29 cellular contexts compared by ENCODE assay signal in the genomic region with DNA sequence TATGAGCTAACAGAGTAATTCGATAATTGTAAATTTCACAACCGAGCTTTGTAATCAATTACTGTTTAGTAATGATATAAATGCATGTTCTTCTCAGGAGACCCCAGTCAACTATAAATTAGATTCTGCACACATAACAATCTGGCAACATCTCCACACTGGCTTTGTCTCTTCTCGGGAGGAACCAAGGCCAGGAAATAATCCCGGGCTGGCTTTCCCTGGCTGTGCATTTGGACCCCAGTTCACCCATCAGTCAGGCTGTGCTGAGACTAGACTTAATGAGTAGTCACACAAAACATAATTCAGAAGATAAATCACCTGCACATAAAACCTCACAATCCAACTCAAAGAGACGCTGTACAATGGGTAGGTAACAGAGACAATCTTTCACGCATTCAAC.
"Had no signal": no experiment of that assay in that cellular context is flagged by ENCODE, and none has a peak within 500 bp of the region (broad histone marks: within the 10 kb centered on the region; RNA-seq: fewer than 3 reads in every experiment).

No MANE protein-coding gene starts in this region.

- ATAC-seq: activated CD4-positive, alpha-beta T cell treated with anti-CD3 and anti-CD28 coated beads for 36 hours; activated CD8-positive, alpha-beta memory T cell treated with anti-CD3 and anti-CD28 coated beads, Interleukin-2, amount 10 ng/mL, durations not matched to agents 7 days and 5 days; activated CD8-positive, alpha-beta T cell treated with anti-CD3 and anti-CD28 coated beads, Interleukin-2, amount 10 ng/mL, durations not matched to agents 7 days and 5 days; activated naive CD8-positive, alpha-beta T cell treated with anti-CD3 and anti-CD28 coated beads, Interleukin-2, amount 50 U/mL, for 24 hours; body of pancreas; effector memory CD8-positive, alpha-beta T cell; foreskin keratinocyte; gastrocnemius medialis; heart right ventricle had no signal

- H3K36me3 Mint-ChIP-seq: activated CD4-positive, alpha-beta memory T cell treated with anti-CD3 and anti-CD28 coated beads for 36 hours; activated CD8-positive, alpha-beta memory T cell treated with anti-CD3 and anti-CD28 coated beads, Interleukin-2, amount 10 ng/mL, durations not matched to agents 7 days and 5 days; activated naive CD4-positive, alpha-beta T cell treated with anti-CD3 and anti-CD28 coated beads, Interleukin-2, amount 50 U/mL, for 24 hours; activated naive CD8-positive, alpha-beta T cell treated with anti-CD3 and anti-CD28 coated beads for 36 hours had no signal

- DNase-seq: activated CD4-positive, alpha-beta memory T cell treated with anti-CD3 and anti-CD28 coated beads for 36 hours; activated CD4-positive, alpha-beta T cell treated with anti-CD3 and anti-CD28 coated beads for 36 hours; activated CD4-positive, alpha-beta T cell treated with anti-CD3 and anti-CD28 coated beads, Interleukin-2, amount 10 ng/mL, durations not matched to agents 24 days and 14 days; activated CD4-positive, CD25-positive, alpha-beta regulatory T cell; activated CD4-positive, CD25-positive, alpha-beta regulatory T cell treated with anti-CD3 and anti-CD28 coated beads, Interleukin-2, amount 50 U/mL, for 72 hours; activated CD8-positive, alpha-beta memory T cell treated with anti-CD3 and anti-CD28 coated beads, Interleukin-2, amount 10 ng/mL, durations not matched to agents 7 days and 5 days; activated CD8-positive, alpha-beta memory T cell treated with anti-CD3 and anti-CD28 coated beads, Interleukin-2, amount 50 U/mL, for 4 hours; activated CD8-positive, alpha-beta T cell treated with anti-CD3 and anti-CD28 coated beads, Interleukin-2, amount 10 ng/mL, durations not matched to agents 7 days and 5 days; activated effector memory CD4-positive, alpha-beta T cell treated with anti-CD3 and anti-CD28 coated beads, Interleukin-2, amount 50 U/mL, for 16 hours; activated naive CD4-positive, alpha-beta T cell treated with anti-CD3 and anti-CD28 coated beads for 36 hours; activated naive CD8-positive, alpha-beta T cell treated with anti-CD3 and anti-CD28 coated beads for 36 hours; activated naive CD8-positive, alpha-beta T cell treated with anti-CD3 and anti-CD28 coated beads, Interleukin-2, amount 50 U/mL, for 24 hours; activated T-cell treated with anti-CD3 and anti-CD28 coated beads, Interleukin-2, amount 50 U/mL, for 1 hour; activated T-cell treated with anti-CD3 and anti-CD28 coated beads, Interleukin-2, amount 50 U/mL, for 48 hours; adrenal gland; aorta; body of pancreas; cerebellar nuclear complex; effector CD4-positive, alpha-beta T cell; effector memory CD8-positive, alpha-beta T cell; erythroblast; foreskin keratinocyte; gastrocnemius medialis; heart right ventricle; T-helper 2 cell had no signal

- H3K27me3 Mint-ChIP-seq: activated CD4-positive, alpha-beta memory T cell treated with anti-CD3 and anti-CD28 coated beads for 36 hours; activated CD4-positive, alpha-beta T cell treated with anti-CD3 and anti-CD28 coated beads for 36 hours; activated CD4-positive, alpha-beta T cell treated with anti-CD3 and anti-CD28 coated beads, Interleukin-2, amount 10 ng/mL, durations not matched to agents 24 days and 14 days; activated CD8-positive, alpha-beta memory T cell treated with anti-CD3 and anti-CD28 coated beads, Interleukin-2, amount 10 ng/mL, durations not matched to agents 7 days and 5 days; dendritic cell treated with granulocyte-macrophage colony-stimulating factor and Interleukin-4, amounts not matched to agents 40 ng/mL and 50 ng/mL, for 4 days; effector memory CD8-positive, alpha-beta T cell had no signal

- H3K9me3 Mint-ChIP-seq: activated CD4-positive, alpha-beta memory T cell treated with anti-CD3 and anti-CD28 coated beads for 36 hours; activated CD4-positive, alpha-beta T cell treated with anti-CD3 and anti-CD28 coated beads, Interleukin-2, amount 10 ng/mL, durations not matched to agents 24 days and 14 days; activated naive CD4-positive, alpha-beta T cell treated with anti-CD3 and anti-CD28 coated beads for 36 hours; activated naive CD4-positive, alpha-beta T cell treated with anti-CD3 and anti-CD28 coated beads, Interleukin-2, amount 50 U/mL, for 24 hours; activated naive CD8-positive, alpha-beta T cell treated with anti-CD3 and anti-CD28 coated beads for 36 hours; activated naive CD8-positive, alpha-beta T cell treated with anti-CD3 and anti-CD28 coated beads, Interleukin-2, amount 50 U/mL, for 24 hours; activated T-helper 1 cell treated with anti-CD3 and anti-CD28 coated beads, Interleukin-12 subunit alpha, Interleukin-12 subunit beta, Interleukin-2, Interleukin-4 antibody, amounts not matched to agents 30 ng/mL and 10 ng/mL and 1 ng/mL, durations not matched to agents 14 hours and 24 hours and 36 hours; activated T-helper 2 cell treated with anti-CD3 and anti-CD28 coated beads, Interferon-gamma antibody, Interleukin-2, Interleukin-4, amounts not matched to agents 10 μg/mL and 5 μg/mL and 100 μg/mL, durations not matched to agents 14 hours and 24 hours and 36 hours; dendritic cell treated with granulocyte-macrophage colony-stimulating factor and Interleukin-4, amounts not matched to agents 40 ng/mL and 50 ng/mL, for 4 days had no signal

- H3K4me3 Mint-ChIP-seq: activated CD4-positive, alpha-beta memory T cell treated with anti-CD3 and anti-CD28 coated beads for 36 hours; activated CD4-positive, alpha-beta T cell treated with anti-CD3 and anti-CD28 coated beads for 36 hours; activated CD4-positive, alpha-beta T cell treated with anti-CD3 and anti-CD28 coated beads, Interleukin-2, amount 10 ng/mL, durations not matched to agents 24 days and 14 days; activated CD8-positive, alpha-beta memory T cell treated with anti-CD3 and anti-CD28 coated beads, Interleukin-2, amount 10 ng/mL, durations not matched to agents 7 days and 5 days; activated CD8-positive, alpha-beta T cell treated with anti-CD3 and anti-CD28 coated beads, Interleukin-2, amount 10 ng/mL, durations not matched to agents 7 days and 5 days; activated naive CD4-positive, alpha-beta T cell treated with anti-CD3 and anti-CD28 coated beads for 36 hours; activated naive CD4-positive, alpha-beta T cell treated with anti-CD3 and anti-CD28 coated beads, Interleukin-2, amount 50 U/mL, for 24 hours; activated naive CD8-positive, alpha-beta T cell treated with anti-CD3 and anti-CD28 coated beads for 36 hours; activated naive CD8-positive, alpha-beta T cell treated with anti-CD3 and anti-CD28 coated beads, Interleukin-2, amount 50 U/mL, for 24 hours; activated T-helper 1 cell treated with anti-CD3 and anti-CD28 coated beads, Interleukin-12 subunit alpha, Interleukin-12 subunit beta, Interleukin-2, Interleukin-4 antibody, amounts not matched to agents 30 ng/mL and 10 ng/mL and 1 ng/mL, durations not matched to agents 14 hours and 24 hours and 36 hours; dendritic cell treated with granulocyte-macrophage colony-stimulating factor and Interleukin-4, amounts not matched to agents 40 ng/mL and 50 ng/mL, for 4 days; effector memory CD8-positive, alpha-beta T cell had no signal

- H3K27ac Mint-ChIP-seq: activated CD4-positive, alpha-beta memory T cell treated with anti-CD3 and anti-CD28 coated beads for 36 hours; activated CD4-positive, alpha-beta T cell treated with anti-CD3 and anti-CD28 coated beads for 36 hours; activated CD4-positive, alpha-beta T cell treated with anti-CD3 and anti-CD28 coated beads, Interleukin-2, amount 10 ng/mL, durations not matched to agents 24 days and 14 days; activated CD8-positive, alpha-beta memory T cell treated with anti-CD3 and anti-CD28 coated beads, Interleukin-2, amount 10 ng/mL, durations not matched to agents 7 days and 5 days; activated CD8-positive, alpha-beta T cell treated with anti-CD3 and anti-CD28 coated beads, Interleukin-2, amount 10 ng/mL, durations not matched to agents 7 days and 5 days; activated naive CD4-positive, alpha-beta T cell treated with anti-CD3 and anti-CD28 coated beads for 36 hours; activated naive CD4-positive, alpha-beta T cell treated with anti-CD3 and anti-CD28 coated beads, Interleukin-2, amount 50 U/mL, for 24 hours; activated naive CD8-positive, alpha-beta T cell treated with anti-CD3 and anti-CD28 coated beads for 36 hours; activated naive CD8-positive, alpha-beta T cell treated with anti-CD3 and anti-CD28 coated beads, Interleukin-2, amount 50 U/mL, for 24 hours; activated T-helper 1 cell treated with anti-CD3 and anti-CD28 coated beads, Interleukin-12 subunit alpha, Interleukin-12 subunit beta, Interleukin-2, Interleukin-4 antibody, amounts not matched to agents 30 ng/mL and 10 ng/mL and 1 ng/mL, durations not matched to agents 14 hours and 24 hours and 36 hours; activated T-helper 2 cell treated with anti-CD3 and anti-CD28 coated beads, Interferon-gamma antibody, Interleukin-2, Interleukin-4, amounts not matched to agents 10 μg/mL and 5 μg/mL and 100 μg/mL, durations not matched to agents 14 hours and 24 hours and 36 hours; dendritic cell treated with granulocyte-macrophage colony-stimulating factor and Interleukin-4, amounts not matched to agents 40 ng/mL and 50 ng/mL, for 4 days; effector memory CD8-positive, alpha-beta T cell had no signal

- H3K4me1 Mint-ChIP-seq: activated CD4-positive, alpha-beta T cell treated with anti-CD3 and anti-CD28 coated beads for 36 hours; activated CD4-positive, alpha-beta T cell treated with anti-CD3 and anti-CD28 coated beads, Interleukin-2, amount 10 ng/mL, durations not matched to agents 24 days and 14 days; activated CD8-positive, alpha-beta memory T cell treated with anti-CD3 and anti-CD28 coated beads, Interleukin-2, amount 10 ng/mL, durations not matched to agents 7 days and 5 days; activated naive CD4-positive, alpha-beta T cell treated with anti-CD3 and anti-CD28 coated beads, Interleukin-2, amount 50 U/mL, for 24 hours; activated naive CD8-positive, alpha-beta T cell treated with anti-CD3 and anti-CD28 coated beads for 36 hours; activated naive CD8-positive, alpha-beta T cell treated with anti-CD3 and anti-CD28 coated beads, Interleukin-2, amount 50 U/mL, for 24 hours had no signal
